ENCODE assay signal across 27 cellular contexts in genomic region chr10:88361494-88361893, GRCh38.
"Had no signal": no experiment of that assay in that cellular context is flagged by ENCODE, and none has a peak within 500 bp of the region (broad histone marks: within the 10 kb centered on the region; RNA-seq: fewer than 3 reads in every experiment).

No MANE protein-coding gene starts in this region.

- H3K4me3 ChIP-seq: ascending aorta, dorsolateral prefrontal cortex, heart left ventricle, mucosa of descending colon, upper lobe of left lung had no signal

- DNase-seq: activated CD4-positive, alpha-beta memory T cell treated with anti-CD3 and anti-CD28 coated beads, Interleukin-2, amount 10 ng/mL, durations not matched to agents 7 days and 5 days; activated CD4-positive, alpha-beta T cell treated with anti-CD3 and anti-CD28 coated beads, Interleukin-2, amount 10 ng/mL, durations not matched to agents 24 days and 14 days; activated CD8-positive, alpha-beta memory T cell treated with anti-CD3 and anti-CD28 coated beads, Interleukin-2, amount 10 ng/mL, durations not matched to agents 7 days and 5 days; activated effector memory CD4-positive, alpha-beta T cell treated with anti-CD3 and anti-CD28 coated beads, Interleukin-2, amount 50 U/mL, for 16 hours; activated naive CD4-positive, alpha-beta T cell treated with anti-CD3 and anti-CD28 coated beads, Interleukin-2, amount 10 ng/mL, durations not matched to agents 7 days and 5 days; activated T-cell treated with anti-CD3 and anti-CD28 coated beads for 4 hours; brain microvascular endothelial cell; caudate nucleus; dorsolateral prefrontal cortex; effector memory CD8-positive, alpha-beta T cell; heart left ventricle; islet precursor cell; left cardiac atrium; mucosa of descending colon; occipital lobe; posterior cingulate gyrus; small intestine; stimulated activated CD4-positive, alpha-beta T cell treated with anti-CD3 and anti-CD28 coated beads, Interleukin-2, amount 100 ng/mL, for 24 hours; stimulated activated naive CD4-positive, alpha-beta T cell treated with Interleukin-2 at 50 U/mL for 16 hours; upper lobe of left lung had no signal

- H3K27ac Mint-ChIP-seq: activated CD4-positive, alpha-beta memory T cell treated with anti-CD3 and anti-CD28 coated beads, Interleukin-2, amount 10 ng/mL, durations not matched to agents 7 days and 5 days; activated CD4-positive, alpha-beta T cell treated with anti-CD3 and anti-CD28 coated beads, Interleukin-2, amount 10 ng/mL, durations not matched to agents 24 days and 14 days; activated CD8-positive, alpha-beta memory T cell treated with anti-CD3 and anti-CD28 coated beads, Interleukin-2, amount 10 ng/mL, durations not matched to agents 7 days and 5 days; activated naive CD4-positive, alpha-beta T cell treated with anti-CD3 and anti-CD28 coated beads, Interleukin-2, amount 10 ng/mL, durations not matched to agents 7 days and 5 days; effector memory CD8-positive, alpha-beta T cell; memory B cell had no signal

- H3K4me1 ChIP-seq: ascending aorta, heart left ventricle, upper lobe of left lung had no signal

- H3K27ac ChIP-seq: ascending aorta, brain microvascular endothelial cell, dorsolateral prefrontal cortex, heart left ventricle, upper lobe of left lung, VCaP had no signal

- H3K36me3 ChIP-seq: ascending aorta, brain microvascular endothelial cell, heart left ventricle, upper lobe of left lung had no signal

- H3K36me3 Mint-ChIP-seq: activated naive CD4-positive, alpha-beta T cell treated with anti-CD3 and anti-CD28 coated beads, Interleukin-2, amount 10 ng/mL, durations not matched to agents 7 days and 5 days had no signal

- ATAC-seq: activated CD4-positive, CD25-positive, alpha-beta regulatory T cell treated with anti-CD3 and anti-CD28 coated beads, Interleukin-2, amount 50 U/mL, for 24 hours; activated CD8-positive, alpha-beta memory T cell treated with anti-CD3 and anti-CD28 coated beads, Interleukin-2, amount 10 ng/mL, durations not matched to agents 7 days and 5 days; effector memory CD8-positive, alpha-beta T cell; esophagus mucosa; heart left ventricle; left cardiac atrium; mucosa of descending colon; sciatic nerve had no signal

- H3K27me3 ChIP-seq: ascending aorta, brain microvascular endothelial cell, dorsolateral prefrontal cortex, heart left ventricle, upper lobe of left lung had no signal

- FAIRE-seq: endothelial cell of umbilical vein, small intestine had no signal

- H3K9me3 ChIP-seq: ascending aorta, heart left ventricle, mucosa of descending colon, upper lobe of left lung had no signal

- H3K9me3 Mint-ChIP-seq: effector memory CD8-positive, alpha-beta T cell; memory B cell had no signal
